In genomic region chr10:124792998-124793352, GRCh38 we compare ENCODE assay signal across 8 cellular contexts. TPM values are rescaled to one million over a fixed set of nuclear protein-coding genes. Genes with fewer than 3 reads are reported as not detected.
DNase-seq lines count a peak whose midpoint lies in the region; ATAC-seq and TF ChIP-seq lines count a peak whose summit lies in the region.
"Had no signal": no experiment of that assay in that cellular context is flagged by ENCODE, and none has a peak within 500 bp of the region (broad histone marks: within the 10 kb centered on the region; RNA-seq: fewer than 3 reads in every experiment).

No MANE protein-coding gene starts in this region.

- H3K36me3 Mint-ChIP-seq in Calu3 (ENCODE audit: insufficient read depth, unreplicated experiment): peaks cover 24% of the 10 kb centered on the region

- in situ Hi-C loops in IMR-90 (cut with MboI; ENCODE audit: low sequenced_read_pairs): no loop called here

- H2BK5ac ChIP-seq in IMR-90 (ENCODE audit: low read depth, low read length, poor library complexity, severe bottlenecking) (no peak overlapping the region), neuronal stem cell (ENCODE audit: low read length) (no peak overlapping the region)

- DNase-seq in Calu3 (no peak), IMR-90 (no peak), ascending aorta (ENCODE audit: low spot score in 2 of 2) (no peak), neuronal stem cell (ENCODE audit: low spot score) (no peak), DMS153 treated with DMSO at 0.1 percent for 48 hours (lab: John Stamatoyannopoulos, UW; ENCODE audit: unreplicated experiment) (no peak)
- DNase-seq: NCI-H446 treated with DMSO at 0.1 percent for 48 hours had no signal

- no peak for TF ChIP-seq POLR2A in IMR-90 (IDR thresholded peaks at IDR 0.05; ENCODE audit: low read depth, low read length)

- no peak for TF ChIP-seq RAD21 in IMR-90 (IDR thresholded peaks at IDR 0.05; ENCODE audit: low read length)

- H4K91ac ChIP-seq in IMR-90 (ENCODE audit: insufficient read depth, low read depth, low read length): no peak overlapping the region
- H4K91ac ChIP-seq in neuronal stem cell (ENCODE audit: low read depth, low read length, poor library complexity): no peak overlapping the region

- H2BK12ac ChIP-seq in neuronal stem cell (ENCODE audit: low read length): no peak overlapping the region

- no peak overlapping the region; the same call in 2 of the 3 replicates for H2BK15ac ChIP-seq in IMR-90 (ENCODE audit: low read depth, low read length)
- no peak overlapping the region for H2BK15ac ChIP-seq in neuronal stem cell (ENCODE audit: low read length)

- TF ChIP-seq CTCF in Calu3 (IDR thresholded peaks at IDR 0.05; ENCODE audit: unreplicated experiment) (no peak), IMR-90 (conservative IDR thresholded peaks at IDR 0.05; ENCODE audit: low read depth, low read length) (no peak), ascending aorta (IDR thresholded peaks at IDR 0.05) (no peak)

- BruUV-seq in Calu3 (replicated peaks; lab: Mats Ljungman, UMichigan) (no TSS peak), IMR-90 (replicated peaks; lab: Mats Ljungman, UMichigan) (no TSS peak)

- H2AK9ac ChIP-seq in IMR-90 (replicated peaks; ENCODE audit: low read depth, low read length, poor library complexity): no peak overlapping the region

- no peaks in the 10 kb centered on the region for H3K9me3 ChIP-seq in IMR-90 (ENCODE audit: control insufficient read depth, insufficient read depth, low read length)
- H3K9me3 ChIP-seq in ascending aorta: no peaks in the 10 kb centered on the region
- no peaks in the 10 kb centered on the region for H3K9me3 ChIP-seq in neuronal stem cell (replicated peaks in 1 of 2; ENCODE audit: control insufficient read depth in 2 of 2, insufficient read depth in 1 of 2, low read depth in 1 of 2, low read length in 2 of 2)

- POLR2A ChIA-PET in IMR-90 (lab: Charles Lee; ENCODE audit: unreplicated experiment): no interaction called here

- 100% methylated on average over 4 of the region's 11 CpGs; no CpG with 5 or more reads in 1 of the 2 experiments for WGBS in IMR-90 (ENCODE audit: extremely low coverage in 2 of 2, insufficient read length in 1 of 2), 2 experiments
- WGBS in neuronal stem cell (ENCODE audit: extremely low coverage in 2 of 2, insufficient read length in 2 of 2, insufficient replicate concordance in 1 of 2), 2 donors: no CpG with 5 or more reads among the region's 11 CpGs

- no peak overlapping the region; a peak in 1 of 4 replicates for H4K8ac ChIP-seq in IMR-90 (ENCODE audit: low read depth in 2 of 2, low read length in 2 of 2)
- no peak overlapping the region for H4K8ac ChIP-seq in neuronal stem cell (ENCODE audit: low read depth, low read length)

- no peak overlapping the region for H3K27ac Mint-ChIP-seq in Calu3 (ENCODE audit: unreplicated experiment)

- H3K14ac ChIP-seq in IMR-90 (replicated peaks; ENCODE audit: low read depth, low read length) (no peak overlapping the region), neuronal stem cell (ENCODE audit: low read length) (no peak overlapping the region)

- peaks cover 6% of the 10 kb centered on the region for H3K4me1 Mint-ChIP-seq in Calu3 (ENCODE audit: low read depth, unreplicated experiment)

- no peak overlapping the region for H2AK5ac ChIP-seq in IMR-90 (ENCODE audit: low read depth, low read length)
- peak overlapping the region; percentile 79 for H2AK5ac ChIP-seq in neuronal stem cell (ENCODE audit: low read depth, low read length)

- no peak overlapping the region for H3K9ac ChIP-seq in IMR-90 (ENCODE audit: low read depth, low read length)
- no peak overlapping the region for H3K9ac ChIP-seq in neuronal stem cell (ENCODE audit: low read depth, low read length, poor library complexity)

- H3K4me2 ChIP-seq in IMR-90 (ENCODE audit: low read depth, low read length) (no peak overlapping the region), neuronal stem cell (ENCODE audit: insufficient read depth, low read length, poor library complexity, severe bottlenecking) (no peak overlapping the region)

- peak overlapping the region; percentile 18 for H2AFZ ChIP-seq in IMR-90 (replicated peaks; ENCODE audit: low read length, poor library complexity)
- H2AFZ ChIP-seq in neuronal stem cell (ENCODE audit: low read length): no peak overlapping the region

- H2BK20ac ChIP-seq in IMR-90 (ENCODE audit: low read depth, low read length): no peak overlapping the region

- H3K79me1 ChIP-seq in IMR-90 (ENCODE audit: low read depth in 1 of 2, low read length in 2 of 2) (peaks cover 10 to 29% of the 10 kb centered on the region in 2 experiments; a peak in 3 of 4 replicates), neuronal stem cell (ENCODE audit: low read depth, low read length) (no peaks in the 10 kb centered on the region)

- H3K4me1 ChIP-seq in IMR-90 (ENCODE audit: control insufficient read depth, insufficient read depth, low read length): no peaks in the 10 kb centered on the region; the same call in 1 of the 2 replicates
- H3K4me1 ChIP-seq in ascending aorta: peaks cover 3 to 6% of the 10 kb centered on the region in 2 donors
- H3K4me1 ChIP-seq in neuronal stem cell (ENCODE audit: control insufficient read depth in 2 of 2, insufficient read depth in 1 of 2, low read depth in 1 of 2, low read length in 2 of 2): no peaks in the 10 kb centered on the region

- H4K20me1 ChIP-seq in IMR-90 (ENCODE audit: insufficient read depth, low read length): no peaks in the 10 kb centered on the region

- no peak overlapping the region for H3K56ac ChIP-seq in IMR-90 (ENCODE audit: extremely low read depth, insufficient read depth, low read length)

- H3K4ac ChIP-seq in IMR-90 (ENCODE audit: low read depth, low read length): no peak overlapping the region
- H3K4ac ChIP-seq in neuronal stem cell (ENCODE audit: low read length): peak overlapping the region; percentile 38

- no peak overlapping the region for H4K5ac ChIP-seq in IMR-90 (ENCODE audit: low read depth, low read length)

- peaks cover 16% of the 10 kb centered on the region for H3K27me3 Mint-ChIP-seq in Calu3 (ENCODE audit: unreplicated experiment)

- CTCF ChIA-PET in Calu3 (lab: Charles Lee) (no interaction called here), IMR-90 (lab: Yijun Ruan, JAX) (interaction anchor here (0.6 kb wide), 1 partner anchor 123 kb away, joined by 3 read pairs; no protein-coding TSS in a partner anchor)

- no peak overlapping the region for H3K4me3 ChIP-seq in IMR-90 (ENCODE audit: insufficient read depth, low read depth, low read length)
- H3K4me3 ChIP-seq in ascending aorta: peak overlapping the region; percentile 81 to 94
- H3K4me3 ChIP-seq in neuronal stem cell (ENCODE audit: low read length in 2 of 2): no peak overlapping the region

- H3K9me3 Mint-ChIP-seq in Calu3 (ENCODE audit: low read depth, unreplicated experiment): no peaks in the 10 kb centered on the region

- H3K23ac ChIP-seq in IMR-90 (ENCODE audit: low read depth, low read length) (0 out of 2 replicates have a peak overlapping the region, but pooled peaks have one; percentile 17), neuronal stem cell (ENCODE audit: low read depth, low read length, poor library complexity) (no peak overlapping the region)

- H3K18ac ChIP-seq in IMR-90 (ENCODE audit: low read depth, low read length) (no peak overlapping the region), neuronal stem cell (ENCODE audit: low read length) (no peak overlapping the region)

- H3K27me3 ChIP-seq in IMR-90 (ENCODE audit: control insufficient read depth, insufficient read depth, low read length): no peaks in the 10 kb centered on the region
- H3K27me3 ChIP-seq in ascending aorta: no peaks in the 10 kb centered on the region
- no peaks in the 10 kb centered on the region for H3K27me3 ChIP-seq in neuronal stem cell (ENCODE audit: control insufficient read depth in 3 of 3, insufficient read depth in 3 of 3, low read depth in 1 of 3, low read length in 3 of 3)

- H2BK120ac ChIP-seq in IMR-90 (ENCODE audit: low read depth, low read length): no peak overlapping the region
- H2BK120ac ChIP-seq in neuronal stem cell (ENCODE audit: low read depth, low read length): no peak overlapping the region

- no peak for ATAC-seq in IMR-90 (ENCODE audit: low read depth)
- ATAC-seq in HG02763 (IDR thresholded peaks at IDR 0.05; ENCODE audit: unreplicated experiment): no peak
- ATAC-seq in HG03139 (IDR thresholded peaks at IDR 0.05; ENCODE audit: unreplicated experiment): no peak

- peak overlapping the region; percentile 99 for H3K4me3 Mint-ChIP-seq in Calu3 (ENCODE audit: low read depth, unreplicated experiment)

- H3K36me3 ChIP-seq in IMR-90 (ENCODE audit: control insufficient read depth, insufficient read depth, low read length) (peaks cover 1% of the 10 kb centered on the region), ascending aorta (no peaks in the 10 kb centered on the region), neuronal stem cell (replicated peaks in 1 of 2; ENCODE audit: control insufficient read depth in 2 of 2, insufficient read depth in 2 of 2, low read length in 2 of 2) (peaks cover 5 to 21% of the 10 kb centered on the region in 2 donors)

- H3K27ac ChIP-seq in IMR-90 (ENCODE audit: insufficient read depth, low read length) (no peak overlapping the region), ascending aorta (no peak overlapping the region), neuronal stem cell (replicated peaks; ENCODE audit: low read length) (no peak overlapping the region)

- dilution Hi-C loops in IMR-90 (cut with HindIII; ENCODE audit: low sequenced_read_pairs, unreplicated experiment): no loop called here

- intact Hi-C loops in Calu3 (cut with micrococcal nuclease; ENCODE audit: unreplicated experiment): no loop called here
- intact Hi-C loops in IMR-90 (cut with micrococcal nuclease): loop anchor here (5.0 kb wide), 2 partner anchors 169 to 261 kb away; no protein-coding TSS in a partner anchor
- intact Hi-C loops in ascending aorta (cut with DNase I): loop anchor here (5.0 to 10.0 kb wide), 3 partner anchors 119 to 372 kb away; partner anchors contain the start of gene CTBP2

- H3K9me1 ChIP-seq in IMR-90 (ENCODE audit: insufficient read depth, low read length): no peaks in the 10 kb centered on the region

RNA-seq across cellular contexts. Expression of gene EEF1AKMT2, which starts 1.3 kb away (rescaled TPM):
- total RNA-seq in Calu3 (2022): 13.0 and 13.2 TPM in 2 replicates
- total RNA-seq in IMR-90 (2012; rRNA removed): 9.7 and 22.8 TPM in 2 replicates
- 9.5 and 12.7 TPM in 2 replicates for polyA plus RNA-seq in IMR-90 (2012; rRNA removed)
- 3.4 and 3.9 TPM in 2 replicates for polyA plus RNA-seq in IMR-90 (2012; cell fraction: cytosol; rRNA removed)
- 1.3 and 13.1 TPM in 2 replicates for polyA plus RNA-seq in IMR-90 (2012; cell fraction: nucleus; rRNA removed; ENCODE audit: low replicate concordance)
- total RNA-seq in ascending aorta: 10.5 TPM
- polyA plus RNA-seq in neuronal stem cell (2013, experiment 1 of 2): 17.4 TPM
- polyA plus RNA-seq in neuronal stem cell (2013, experiment 2 of 2): 19.7 TPM

RNA-seq across cellular contexts. Expression of gene ABRAXAS2, which starts 8.6 kb away (rescaled TPM):
- total RNA-seq in Calu3 (2022): 11.8 and 13.0 TPM in 2 replicates
- total RNA-seq in IMR-90 (2012; rRNA removed): 10.9 and 19.2 TPM in 2 replicates
- polyA plus RNA-seq in IMR-90 (2012; rRNA removed): 9.0 and 9.8 TPM in 2 replicates
- polyA plus RNA-seq in IMR-90 (2012; cell fraction: cytosol; rRNA removed): 1.3 and 2.9 TPM in 2 replicates
- 1.2 and 6.7 TPM in 2 replicates for polyA plus RNA-seq in IMR-90 (2012; cell fraction: nucleus; rRNA removed; ENCODE audit: low replicate concordance)
- total RNA-seq in ascending aorta: 0.85 TPM
- polyA plus RNA-seq in neuronal stem cell (2013, experiment 1 of 2): 14.3 TPM
- 14.2 TPM for polyA plus RNA-seq in neuronal stem cell (2013, experiment 2 of 2)

RNA-seq across cellular contexts. Expression of gene FAM53B, which starts 48.8 kb away (rescaled TPM):
- total RNA-seq in Calu3 (2022) (11.2 and 12.5 TPM in 2 replicates), IMR-90 (2012; rRNA removed) (5.3 and 5.7 TPM in 2 replicates), ascending aorta (52.5 TPM)
- polyA plus RNA-seq in IMR-90 (2012; rRNA removed): 3.8 and 5.0 TPM in 2 replicates
- 2.5 and 4.1 TPM in 2 replicates for polyA plus RNA-seq in IMR-90 (2012; cell fraction: cytosol; rRNA removed)
- 7.0 and 12.4 TPM in 2 replicates for polyA plus RNA-seq in IMR-90 (2012; cell fraction: nucleus; rRNA removed; ENCODE audit: low replicate concordance)
- 15.1 TPM for polyA plus RNA-seq in neuronal stem cell (2013, experiment 1 of 2)
- polyA plus RNA-seq in neuronal stem cell (2013, experiment 2 of 2): 15.7 TPM

Comparison
In these comparisons a context has a peak if more than half of its experiments do, and no peak if none do; other contexts are left out.
1. H3K4me3 ChIP-seq: peak in ascending aorta (2 of 2); none in IMR-90 (single experiment) and neuronal stem cell (0 of 2).